8 cellular contexts compared by ENCODE assay signal in the genomic region with DNA sequence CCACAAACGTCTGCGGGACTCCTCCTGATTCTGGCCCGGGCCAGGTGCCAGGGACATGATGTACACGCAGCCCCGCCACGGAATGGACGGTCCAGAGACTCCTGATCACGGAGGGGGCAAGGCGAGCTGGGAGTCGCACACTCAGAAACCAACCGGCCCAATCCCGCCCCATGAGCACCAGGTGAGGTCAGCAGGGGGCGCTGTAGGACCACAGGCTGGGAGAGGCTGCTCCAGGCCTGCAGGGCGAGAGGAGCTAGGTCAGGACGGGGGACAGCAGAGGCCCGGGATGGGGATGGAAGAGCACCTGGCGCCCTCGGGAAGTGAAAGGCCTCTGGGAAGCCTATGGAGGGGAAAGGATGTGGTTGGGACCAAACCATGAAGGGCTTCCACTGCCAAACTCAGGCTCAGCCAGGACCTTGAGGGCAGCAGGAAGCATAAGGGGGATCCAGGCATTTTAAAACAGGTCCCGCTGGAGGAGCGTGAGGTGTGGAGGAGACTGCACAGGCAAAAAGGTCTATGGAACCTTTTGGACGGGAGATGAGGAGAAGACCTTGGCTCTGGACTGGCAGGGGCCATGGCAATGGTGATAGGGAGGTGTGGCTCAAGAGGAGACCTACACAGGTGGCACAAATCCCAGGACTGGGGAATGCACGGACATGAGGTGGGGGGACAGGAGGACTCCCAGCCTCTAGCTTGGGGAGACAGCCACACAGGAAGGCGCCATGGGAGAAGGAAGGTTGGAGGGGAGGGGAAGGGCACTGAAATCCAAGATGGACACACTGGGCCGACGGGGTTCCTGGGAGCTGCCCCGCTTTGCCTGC.
DNase-seq lines count a peak whose midpoint lies in the region; ATAC-seq lines count a peak whose summit lies in the region.

No MANE protein-coding gene starts in this region.

- no peak overlapping the region for H2BK120ac ChIP-seq in mesenchymal stem cell (ENCODE audit: low read depth, low read length)

- H3K27me3 ChIP-seq in mesenchymal stem cell (ENCODE audit: control insufficient read depth in 1 of 2, insufficient read depth in 1 of 2, low read length in 2 of 2): peaks cover 0 to 8% of the 10 kb centered on the region in 2 experiments

- peak; percentile 86 for ATAC-seq in GM18511 (IDR thresholded peaks at IDR 0.05; ENCODE audit: unreplicated experiment)
- ATAC-seq in HG03139 (IDR thresholded peaks at IDR 0.05; ENCODE audit: unreplicated experiment): peak; percentile 84

- in situ Hi-C loops in ACHN (cut with HindIII; ENCODE audit: low pct_ligation_motif_present, low pct_unique_long_range_greater_than_20kb, low sequenced_read_pairs): loop anchor here (25.0 kb wide), 1 partner anchor 315 kb away; no protein-coding TSS in a partner anchor

- 27% methylated on average over 23 of the region's 26 CpGs for whole genome bisulfite sequencing in mesenchymal stem cell

- H2BK5ac ChIP-seq in mesenchymal stem cell (ENCODE audit: low read depth, low read length, poor library complexity, severe bottlenecking): no peak overlapping the region

- no peak overlapping the region for H4K8ac ChIP-seq in mesenchymal stem cell (ENCODE audit: low read length)

- no peak overlapping the region for H3K4me2 ChIP-seq in mesenchymal stem cell (ENCODE audit: low read length, poor library complexity, severe bottlenecking)

- no peak overlapping the region for H3K23ac ChIP-seq in mesenchymal stem cell (ENCODE audit: low read length in 2 of 2)

- peaks cover 6% of the 10 kb centered on the region for H3K4me1 ChIP-seq in mesenchymal stem cell (ENCODE audit: control insufficient read depth, insufficient read depth, low read depth, low read length)

- no peak overlapping the region for H3K9ac ChIP-seq in mesenchymal stem cell (ENCODE audit: low read length)

- no peaks in the 10 kb centered on the region for H3K9me3 ChIP-seq in mesenchymal stem cell (ENCODE audit: control insufficient read depth, low read length)

- H2BK12ac ChIP-seq in mesenchymal stem cell (ENCODE audit: low read length in 2 of 2): no peak overlapping the region

- no peak overlapping the region for H4K91ac ChIP-seq in mesenchymal stem cell (ENCODE audit: low read length)

- H3K4me3 ChIP-seq in mesenchymal stem cell (ENCODE audit: insufficient read depth in 1 of 2, low read depth in 1 of 2, low read length in 2 of 2): no peak overlapping the region

- no peak overlapping the region for H2AFZ ChIP-seq in mesenchymal stem cell (ENCODE audit: low read depth, low read length)

- H3K14ac ChIP-seq in mesenchymal stem cell (ENCODE audit: low read length in 2 of 2): no peak overlapping the region

- peaks cover 4 to 57% of the 10 kb centered on the region in 2 experiments for H3K36me3 ChIP-seq in mesenchymal stem cell (ENCODE audit: control insufficient read depth in 1 of 2, insufficient read depth in 2 of 2, low read depth in 1 of 2, low read length in 2 of 2)

- no peak overlapping the region for H3K27ac ChIP-seq in mesenchymal stem cell (ENCODE audit: low read length, poor library complexity, severe bottlenecking)

- peak; percentile 56 for DNase-seq in ACHN
- DNase-seq in NCI-H524 (lab: John Stamatoyannopoulos, UW): peak; percentile 30 to 68
- peak; percentile 83 to 85 for DNase-seq in activated CD4-positive, alpha-beta T cell treated with anti-CD3 and anti-CD28 coated beads, Interleukin-2, amount 50 U/mL, for 48 hours
- peak; percentile 61 for DNase-seq in effector CD4-positive, alpha-beta T cell
- DNase-seq in mesenchymal stem cell: peak; percentile 65
- DNase-seq in stimulated activated CD8-positive, alpha-beta memory T cell treated with anti-CD3 and anti-CD28 coated beads, Interleukin-2, amount 100 ng/mL, for 48 hours (ENCODE audit: low read depth in 2 of 2): peak; percentile 64 to 70

- no peaks in the 10 kb centered on the region for H3K79me1 ChIP-seq in mesenchymal stem cell (replicated peaks; ENCODE audit: low read length, poor library complexity, severe bottlenecking)

- H3K18ac ChIP-seq in mesenchymal stem cell (ENCODE audit: low read depth in 1 of 2, low read length in 2 of 2): no peak overlapping the region

- no peak overlapping the region for H2AK5ac ChIP-seq in mesenchymal stem cell (ENCODE audit: low read length, severe bottlenecking)

- H3K4ac ChIP-seq in mesenchymal stem cell (ENCODE audit: low read depth in 1 of 2, low read length in 2 of 2): no peak overlapping the region

- no peak overlapping the region for H2BK15ac ChIP-seq in mesenchymal stem cell (ENCODE audit: low read depth, poor library complexity, severe bottlenecking)
